Comparison of ENCODE assay signal across 1 cellular context in the genomic region with DNA sequence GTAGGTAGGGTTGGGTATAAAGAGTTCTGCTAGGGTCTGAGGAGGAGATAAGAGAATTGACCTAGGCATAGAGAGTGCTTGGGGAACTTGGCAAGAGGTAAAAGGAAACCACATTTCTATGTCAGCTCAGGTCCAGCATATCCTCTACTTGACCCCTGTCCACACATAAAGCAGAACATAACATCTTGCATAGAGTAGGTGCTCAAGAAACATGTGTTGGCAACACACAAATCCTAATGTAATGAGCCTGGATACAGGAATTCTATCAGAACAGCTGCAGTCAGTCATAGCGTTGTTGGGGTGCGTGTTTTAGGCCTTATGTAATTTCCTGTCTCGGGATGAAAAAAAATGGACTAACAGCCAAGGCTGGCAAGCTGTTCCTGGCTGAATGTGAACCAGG.
TF ChIP-seq lines count a peak whose summit lies in the region.

No MANE protein-coding gene starts in this region.

TF ChIP-seq in HepG2, 621 proteins besides CTCF, POLR2A, EP300 and RAD21:
- no peak for TF ChIP-seq THAP9 (CRISPR knock-in tag; IDR thresholded peaks at IDR 0.05; ENCODE audit: borderline replicate concordance)
- TF ChIP-seq ZBTB20 (CRISPR knock-in tag; IDR thresholded peaks at IDR 0.05; ENCODE audit: borderline replicate concordance, low read depth), result no peak
- TF ChIP-seq MATR3 (CRISPR knock-in tag; IDR thresholded peaks at IDR 0.05), result no peak
- TF ChIP-seq ZMAT5 (CRISPR knock-in tag; IDR thresholded peaks at IDR 0.05; ENCODE audit: borderline replicate concordance, low read depth), result no peak
- TF ChIP-seq, protein P1, sequence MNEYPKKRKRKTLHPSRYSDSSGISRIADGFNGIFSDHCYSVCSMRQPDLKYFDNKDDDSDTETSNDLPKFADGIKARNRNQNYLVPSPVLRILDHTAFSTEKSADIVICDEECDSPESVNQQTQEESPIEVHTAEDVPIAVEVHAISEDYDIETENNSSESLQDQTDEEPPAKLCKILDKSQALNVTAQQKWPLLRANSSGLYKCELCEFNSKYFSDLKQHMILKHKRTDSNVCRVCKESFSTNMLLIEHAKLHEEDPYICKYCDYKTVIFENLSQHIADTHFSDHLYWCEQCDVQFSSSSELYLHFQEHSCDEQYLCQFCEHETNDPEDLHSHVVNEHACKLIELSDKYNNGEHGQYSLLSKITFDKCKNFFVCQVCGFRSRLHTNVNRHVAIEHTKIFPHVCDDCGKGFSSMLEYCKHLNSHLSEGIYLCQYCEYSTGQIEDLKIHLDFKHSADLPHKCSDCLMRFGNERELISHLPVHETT (CRISPR knock-in tag; conservative IDR thresholded peaks at IDR 0.05), result no peak
- TF ChIP-seq TFAP4 (IDR thresholded peaks at IDR 0.05; ENCODE audit: borderline replicate concordance, low read depth), result no peak
- no peak for TF ChIP-seq ZNF546 (CRISPR knock-in tag; conservative IDR thresholded peaks at IDR 0.05)
- no peak for TF ChIP-seq ZNF530 (CRISPR knock-in tag; IDR thresholded peaks at IDR 0.05; ENCODE audit: low read depth)
- no peak for TF ChIP-seq ZFP41 (CRISPR knock-in tag; IDR thresholded peaks at IDR 0.05; ENCODE audit: borderline replicate concordance)
- TF ChIP-seq ZFY (CRISPR knock-in tag; IDR thresholded peaks at IDR 0.05), result no peak
- no peak for TF ChIP-seq GTF2F1 (IDR thresholded peaks at IDR 0.05; ENCODE audit: low read length)
- no peak for TF ChIP-seq RXRA (CRISPR knock-in tag; IDR thresholded peaks at IDR 0.05)
- TF ChIP-seq ZNF609 (CRISPR knock-in tag; IDR thresholded peaks at IDR 0.05; ENCODE audit: borderline replicate concordance), result no peak
- TF ChIP-seq, protein P2, sequence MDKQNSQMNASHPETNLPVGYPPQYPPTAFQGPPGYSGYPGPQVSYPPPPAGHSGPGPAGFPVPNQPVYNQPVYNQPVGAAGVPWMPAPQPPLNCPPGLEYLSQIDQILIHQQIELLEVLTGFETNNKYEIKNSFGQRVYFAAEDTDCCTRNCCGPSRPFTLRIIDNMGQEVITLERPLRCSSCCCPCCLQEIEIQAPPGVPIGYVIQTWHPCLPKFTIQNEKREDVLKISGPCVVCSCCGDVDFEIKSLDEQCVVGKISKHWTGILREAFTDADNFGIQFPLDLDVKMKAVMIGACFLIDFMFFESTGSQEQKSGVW (CRISPR knock-in tag; IDR thresholded peaks at IDR 0.05; ENCODE audit: borderline replicate concordance), result no peak
- no peak for TF ChIP-seq BRCA1 (CRISPR knock-in tag; IDR thresholded peaks at IDR 0.05)
- TF ChIP-seq, protein P3, sequence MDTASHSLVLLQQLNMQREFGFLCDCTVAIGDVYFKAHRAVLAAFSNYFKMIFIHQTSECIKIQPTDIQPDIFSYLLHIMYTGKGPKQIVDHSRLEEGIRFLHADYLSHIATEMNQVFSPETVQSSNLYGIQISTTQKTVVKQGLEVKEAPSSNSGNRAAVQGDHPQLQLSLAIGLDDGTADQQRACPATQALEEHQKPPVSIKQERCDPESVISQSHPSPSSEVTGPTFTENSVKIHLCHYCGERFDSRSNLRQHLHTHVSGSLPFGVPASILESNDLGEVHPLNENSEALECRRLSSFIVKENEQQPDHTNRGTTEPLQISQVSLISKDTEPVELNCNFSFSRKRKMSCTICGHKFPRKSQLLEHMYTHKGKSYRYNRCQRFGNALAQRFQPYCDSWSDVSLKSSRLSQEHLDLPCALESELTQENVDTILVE (CRISPR knock-in tag; IDR thresholded peaks at IDR 0.05), result no peak
- TF ChIP-seq, protein P4, sequence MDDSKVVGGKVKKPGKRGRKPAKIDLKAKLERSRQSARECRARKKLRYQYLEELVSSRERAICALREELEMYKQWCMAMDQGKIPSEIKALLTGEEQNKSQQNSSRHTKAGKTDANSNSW (CRISPR knock-in tag; IDR thresholded peaks at IDR 0.05; ENCODE audit: borderline replicate concordance), result no peak
- no peak for TF ChIP-seq ZNF264 (CRISPR knock-in tag; IDR thresholded peaks at IDR 0.05)
TF ChIP-seq in HepG2: peak in this region for 0.
